In genomic region chr7:95916573-95917371, GRCh38 we compare ENCODE assay signal across 8 cellular contexts.
DNase-seq lines count a peak whose midpoint lies in the region; ATAC-seq, FAIRE-seq and TF ChIP-seq lines count a peak whose summit lies in the region.

No MANE protein-coding gene starts in this region.

- no peaks in the 10 kb centered on the region for H3K4me1 Mint-ChIP-seq in activated CD8-positive, alpha-beta T cell treated with anti-CD3 and anti-CD28 coated beads, Interleukin-2, amount 10 ng/mL, durations not matched to agents 7 days and 5 days (ENCODE audit: low read depth)

- peaks cover 13% of the 10 kb centered on the region for H3K27me3 Mint-ChIP-seq in activated CD8-positive, alpha-beta T cell treated with anti-CD3 and anti-CD28 coated beads, Interleukin-2, amount 10 ng/mL, durations not matched to agents 7 days and 5 days (ENCODE audit: low read depth)

- no peak for TF ChIP-seq POLR2A in H1 (IDR thresholded peaks at IDR 0.05; ENCODE audit: control extremely low read depth in 1 of 2, low read depth in 2 of 2, low read length in 2 of 2)

- CTCF ChIA-PET in activated CD8-positive, alpha-beta T cell treated with anti-CD3 and anti-CD28 coated beads, Interleukin-2, amount 10 ng/mL, durations not matched to agents 7 days and 5 days (lab: Charles Lee): interaction anchor here (0.7 to 6.6 kb wide), 9 partner anchors 11 to 1913 kb away, joined by 3 to 34 read pairs (median 4); no protein-coding TSS in a partner anchor
- CTCF ChIA-PET in H1 (lab: Charles Lee; ENCODE audit: partially characterized antibody): interaction anchor here (0.9 to 4.1 kb wide), 30 partner anchors 8 to 1921 kb away, joined by 3 to 38 read pairs (median 4); no protein-coding TSS in a partner anchor

- H3K4me3 ChIP-seq in H1 (ENCODE audit: extremely low read depth in 1 of 4, insufficient read depth in 2 of 4, low read depth in 3 of 4, low read length in 4 of 4) (no peak overlapping the region), mesendoderm (ENCODE audit: low read length) (no peak overlapping the region)

- H3K9me3 ChIP-seq in H1 (ENCODE audit: insufficient read depth in 2 of 2, low read depth in 1 of 2, low read length in 1 of 2): no peaks in the 10 kb centered on the region

- H3K18ac ChIP-seq in H1 (ENCODE audit: extremely low read depth, low read length) (no peak overlapping the region), mesendoderm (ENCODE audit: low read length) (no peak overlapping the region)

- peak; percentile 87 to 93 for TF ChIP-seq RAD21 in H1 (IDR thresholded peaks at IDR 0.05 in 1 of 2, conservative IDR thresholded peaks at IDR 0.05 in 1 of 2; ENCODE audit: low read depth in 2 of 2, low read length in 2 of 2)

- H4K91ac ChIP-seq in H1 (replicated peaks; ENCODE audit: insufficient read length, low read length): no peak overlapping the region

- H2BK120ac ChIP-seq in H1 (replicated peaks; ENCODE audit: low read depth, low read length) (no peak overlapping the region), mesendoderm (ENCODE audit: low read depth, low read length) (no peak overlapping the region)

- no peak overlapping the region for H3K4me3 Mint-ChIP-seq in activated CD8-positive, alpha-beta T cell treated with anti-CD3 and anti-CD28 coated beads, Interleukin-2, amount 10 ng/mL, durations not matched to agents 7 days and 5 days

- H3K27ac Mint-ChIP-seq in activated CD8-positive, alpha-beta T cell treated with anti-CD3 and anti-CD28 coated beads, Interleukin-2, amount 10 ng/mL, durations not matched to agents 7 days and 5 days: no peak overlapping the region

- H4K8ac ChIP-seq in H1 (ENCODE audit: extremely low read depth, insufficient read depth, low read length) (no peak overlapping the region), mesendoderm (ENCODE audit: low read depth, low read length) (no peak overlapping the region)

- no peaks in the 10 kb centered on the region for H3K79me2 ChIP-seq in H1 (ENCODE audit: control insufficient read depth in 1 of 2, insufficient read depth in 2 of 2, low read length in 2 of 2)
- no peaks in the 10 kb centered on the region for H3K79me2 ChIP-seq in mesendoderm (ENCODE audit: control insufficient read depth, insufficient read depth, low read length)

- H2AK5ac ChIP-seq in H1 (ENCODE audit: low read depth, low read length) (no peak overlapping the region), mesendoderm (ENCODE audit: low read length) (no peak overlapping the region)

- H3K4me2 ChIP-seq in H1 (ENCODE audit: insufficient read depth in 1 of 2, low read depth in 2 of 2, low read length in 2 of 2) (no peak overlapping the region), mesendoderm (ENCODE audit: low read length) (no peak overlapping the region)

- peak; percentile 94 for FAIRE-seq in H1 (lab: Jason Lieb, UNC)

- H3K27me3 ChIP-seq in H1 (replicated peaks in 1 of 4; ENCODE audit: control insufficient read depth in 3 of 4, extremely low read depth in 1 of 4, insufficient read depth in 3 of 4, low read length in 3 of 4) (no peaks in the 10 kb centered on the region), mesendoderm (ENCODE audit: insufficient read depth, low read length, poor library complexity) (no peaks in the 10 kb centered on the region)

- H3K56ac ChIP-seq in H1 (replicated peaks; ENCODE audit: insufficient read length, low read depth, low read length) (no peak overlapping the region), mesendoderm (ENCODE audit: low read length) (no peak overlapping the region)

- no peak overlapping the region for H2AFZ ChIP-seq in H1 (ENCODE audit: low read length)

- ATAC-seq in HG03175 (IDR thresholded peaks at IDR 0.05; ENCODE audit: unreplicated experiment): peak; percentile 76
- ATAC-seq in activated CD8-positive, alpha-beta T cell treated with anti-CD3 and anti-CD28 coated beads, Interleukin-2, amount 10 ng/mL, durations not matched to agents 7 days and 5 days: peak; percentile 68

- H2BK5ac ChIP-seq in H1 (ENCODE audit: low read depth, low read length): no peak overlapping the region
- no peak overlapping the region for H2BK5ac ChIP-seq in mesendoderm (ENCODE audit: low read length)

- DNase-seq in activated gamma-delta T cell treated with Interleukin-2 at 50 U/mL for 16 hours: peak; percentile 74
- no peak for DNase-seq in activated gamma-delta T cell (lab: John Stamatoyannopoulos, UW)
- DNase-seq in NCI-H69 (lab: John Stamatoyannopoulos, UW): peak; percentile 90
- DNase-seq in activated CD8-positive, alpha-beta T cell treated with anti-CD3 and anti-CD28 coated beads, Interleukin-2, amount 10 ng/mL, durations not matched to agents 7 days and 5 days: peak; percentile 79
- peak; percentile 34 to 93 for DNase-seq in H1 (ENCODE audit: low read depth in 1 of 2, low spot score in 2 of 2)
- DNase-seq in mesendoderm: peak; percentile 65
- DNase-seq in stimulated activated CD8-positive, alpha-beta memory T cell treated with anti-CD3 and anti-CD28 coated beads, Interleukin-15, amount 100 ng/mL, for 4 hours (ENCODE audit: low read depth in 2 of 2): peak; percentile 17 to 36

- H3K4ac ChIP-seq in H1 (replicated peaks; ENCODE audit: insufficient read length, low read depth, low read length) (no peak overlapping the region), mesendoderm (ENCODE audit: low read depth, low read length) (no peak overlapping the region)

- no peak overlapping the region for H4K5ac ChIP-seq in H1 (ENCODE audit: insufficient read length, low read depth, low read length)
- no peak overlapping the region for H4K5ac ChIP-seq in mesendoderm (ENCODE audit: low read length)

- no peaks in the 10 kb centered on the region for H3K23me2 ChIP-seq in H1 (ENCODE audit: low read depth, low read length)

- no peak overlapping the region for H2BK20ac ChIP-seq in H1 (ENCODE audit: low read length)

- H3K36me3 Mint-ChIP-seq in activated CD8-positive, alpha-beta T cell treated with anti-CD3 and anti-CD28 coated beads, Interleukin-2, amount 10 ng/mL, durations not matched to agents 7 days and 5 days (ENCODE audit: low read depth): no peaks in the 10 kb centered on the region

- no peaks in the 10 kb centered on the region for H3K9me3 Mint-ChIP-seq in activated CD8-positive, alpha-beta T cell treated with anti-CD3 and anti-CD28 coated beads, Interleukin-2, amount 10 ng/mL, durations not matched to agents 7 days and 5 days (ENCODE audit: insufficient read depth)

- H3K27ac ChIP-seq in H1 (ENCODE audit: low read depth, low read length) (no peak overlapping the region), mesendoderm (ENCODE audit: low read depth, low read length) (no peak overlapping the region)

- H2BK15ac ChIP-seq in H1 (ENCODE audit: low read length): no peak overlapping the region
- H2BK15ac ChIP-seq in mesendoderm (replicated peaks; ENCODE audit: low read depth): no peak overlapping the region

- TF ChIP-seq EP300 in H1 (IDR thresholded peaks at IDR 0.05; ENCODE audit: borderline replicate concordance in 1 of 2, low read depth in 2 of 2, low read length in 2 of 2): no peak

- H3K4me1 ChIP-seq in H1 (replicated peaks in 1 of 4; ENCODE audit: control insufficient read depth in 3 of 4, insufficient read depth in 4 of 4, low read length in 3 of 4) (no peaks in the 10 kb centered on the region), mesendoderm (ENCODE audit: control insufficient read depth, low read depth, low read length) (no peaks in the 10 kb centered on the region)

- H3K9ac ChIP-seq in H1 (replicated peaks in 1 of 4; ENCODE audit: extremely low read depth in 1 of 4, low read depth in 3 of 4, low read length in 3 of 4): no peak overlapping the region
- no peak overlapping the region for H3K9ac ChIP-seq in mesendoderm (ENCODE audit: low read length)

- POLR2A ChIA-PET in activated CD8-positive, alpha-beta T cell treated with anti-CD3 and anti-CD28 coated beads, Interleukin-2, amount 10 ng/mL, durations not matched to agents 7 days and 5 days (lab: Charles Lee): no interaction called here
- POLR2A ChIA-PET in H1 (lab: Charles Lee; ENCODE audit: partially characterized antibody): no interaction called here

- H3K23ac ChIP-seq in H1 (ENCODE audit: insufficient read length): no peak overlapping the region
- H3K23ac ChIP-seq in mesendoderm (ENCODE audit: low read length): no peak overlapping the region

- 53% methylated on average over 20 of the region's 20 CpGs; no CpG with 5 or more reads in 1 of the 2 experiments for WGBS in H1 (ENCODE audit: extremely low coverage in 1 of 2, insufficient coverage in 1 of 2, insufficient read length in 1 of 2, insufficient replicate concordance in 2 of 2, low coverage in 1 of 2, low lambda C conversion rate in 2 of 2, missing lambda C conversion rate in 1 of 2), 2 experiments
- no CpG with 5 or more reads among the region's 20 CpGs for WGBS in mesendoderm (ENCODE audit: extremely low coverage, insufficient coverage, low lambda C conversion rate)

- H3K79me1 ChIP-seq in H1 (ENCODE audit: low read depth, low read length): no peaks in the 10 kb centered on the region
- H3K79me1 ChIP-seq in mesendoderm (ENCODE audit: low read length): no peaks in the 10 kb centered on the region

- H2BK12ac ChIP-seq in H1 (ENCODE audit: low read depth, low read length): no peak overlapping the region

- TF ChIP-seq CTCF in H1 (IDR thresholded peaks at IDR 0.05; ENCODE audit: control extremely low read depth in 1 of 3, insufficient read depth in 1 of 3, low read depth in 1 of 3, low read length in 3 of 3): peak; percentile 51 to 82 (median 79)

- no peaks in the 10 kb centered on the region for H3K36me3 ChIP-seq in H1 (ENCODE audit: control insufficient read depth in 2 of 4, insufficient read depth in 4 of 4, low read length in 3 of 4)
- no peaks in the 10 kb centered on the region for H3K36me3 ChIP-seq in mesendoderm (ENCODE audit: control insufficient read depth, insufficient read depth, low read length)

- H3K14ac ChIP-seq in H1 (ENCODE audit: insufficient read length): no peak overlapping the region

- H4K20me1 ChIP-seq in H1 (replicated peaks in 1 of 2; ENCODE audit: control insufficient read depth in 1 of 2, insufficient read depth in 2 of 2, low read length in 2 of 2): no peaks in the 10 kb centered on the region

TF ChIP-seq in H1, 55 proteins besides CTCF, POLR2A, EP300 and RAD21:
- no peak for TF ChIP-seq JUND (IDR thresholded peaks at IDR 0.05; ENCODE audit: low read length)
